31 cellular contexts compared by ENCODE assay signal in genomic region chr15:66684136-66684681, GRCh38.
"Had no signal": no experiment of that assay in that cellular context is flagged by ENCODE, and none has a peak within 500 bp of the region (broad histone marks: within the 10 kb centered on the region; RNA-seq: fewer than 3 reads in every experiment).

No MANE protein-coding gene starts in this region.

- H3K27ac ChIP-seq: adrenal gland, body of pancreas, cardiac muscle cell, colonic mucosa, esophagus squamous epithelium, gastroesophageal sphincter, heart right ventricle, WERI-Rb-1 had no signal

- H3K36me3 ChIP-seq: adrenal gland, cardiac muscle cell, colonic mucosa, esophagus squamous epithelium, gastroesophageal sphincter, heart right ventricle, WERI-Rb-1 had no signal

- H3K4me3 ChIP-seq: adrenal gland, body of pancreas, cardiac muscle cell, colonic mucosa, esophagus squamous epithelium, gastroesophageal sphincter, heart right ventricle had no signal

- H3K27me3 ChIP-seq: adrenal gland, body of pancreas, cardiac muscle cell, colonic mucosa, esophagus squamous epithelium, gastroesophageal sphincter, heart right ventricle had no signal

- H3K9me3 ChIP-seq: adrenal gland, body of pancreas, colonic mucosa had no signal

- H3K4me1 ChIP-seq: adrenal gland, body of pancreas, colonic mucosa, esophagus squamous epithelium, gastroesophageal sphincter had no signal

- ATAC-seq: activated CD4-positive, CD25-positive, alpha-beta regulatory T cell treated with anti-CD3 and anti-CD28 coated beads, Interleukin-2, amount 50 U/mL, for 24 hours; activated CD8-positive, alpha-beta T cell treated with anti-CD3 and anti-CD28 coated beads for 36 hours; activated naive CD8-positive, alpha-beta T cell treated with anti-CD3 and anti-CD28 coated beads, Interleukin-2, amount 50 U/mL, for 24 hours; body of pancreas; gastroesophageal sphincter; heart right ventricle; T-helper 17 cell had no signal

- DNase-seq: activated B cell treated with CpG ODN at 0.5 μM for 24 hours; activated CD4-positive, alpha-beta T cell treated with anti-CD3 and anti-CD28 coated beads for 48 hours; activated CD4-positive, alpha-beta T cell treated with anti-CD3 and anti-CD28 coated beads, Interleukin-2, amount 50 U/mL, for 1 hour; activated CD4-positive, alpha-beta T cell treated with anti-CD3 and anti-CD28 coated beads, Interleukin-2, amount 50 U/mL, for 48 hours; activated CD8-positive, alpha-beta memory T cell treated with anti-CD3 and anti-CD28 coated beads for 24 hours; activated CD8-positive, alpha-beta memory T cell treated with anti-CD3 and anti-CD28 coated beads, Interleukin-2, amount 50 U/mL, for 4 hours; activated CD8-positive, alpha-beta T cell treated with anti-CD3 and anti-CD28 coated beads for 36 hours; activated effector memory CD4-positive, alpha-beta T cell treated with anti-CD3 and anti-CD28 coated beads, Interleukin-2, amount 50 U/mL, for 16 hours; activated naive CD4-positive, alpha-beta T cell treated with anti-CD3 and anti-CD28 coated beads for 36 hours; activated naive CD8-positive, alpha-beta T cell treated with anti-CD3 and anti-CD28 coated beads for 36 hours; activated naive CD8-positive, alpha-beta T cell treated with anti-CD3 and anti-CD28 coated beads, Interleukin-2, amount 50 U/mL, for 24 hours; activated T-cell treated with anti-CD3 and anti-CD28 coated beads, Interleukin-2, amount 50 U/mL, for 1 hour; activated T-cell treated with anti-CD3 and anti-CD28 coated beads, Interleukin-2, amount 50 U/mL, for 48 hours; adrenal gland; amygdala; aorta; body of pancreas; central memory CD4-positive, alpha-beta T cell; cerebellar nuclear complex; colonic mucosa; effector memory CD4-positive, alpha-beta T cell; esophagus squamous epithelium; foreskin melanocyte; heart right ventricle; T-helper 1 cell; T-helper 17 cell; T1000; WERI-Rb-1 had no signal
